In genomic region chr11:494761-495536, GRCh38 we compare ENCODE assay signal across 13 cellular contexts. TPM values are rescaled to one million over a fixed set of nuclear protein-coding genes. Genes with fewer than 3 reads are reported as not detected.
DNase-seq lines count a peak whose midpoint lies in the region; ATAC-seq and TF ChIP-seq lines count a peak whose summit lies in the region.
"Had no signal": no experiment of that assay in that cellular context is flagged by ENCODE, and none has a peak within 500 bp of the region (broad histone marks: within the 10 kb centered on the region; RNA-seq: fewer than 3 reads in every experiment).

No MANE protein-coding gene starts in this region.

- peak overlapping the region in 5 of 7 donors; percentile 57 to 84 (median 72) for H3K27ac Mint-ChIP-seq in CD14-positive monocyte
- H3K27ac Mint-ChIP-seq: stimulated activated effector memory CD8-positive, alpha-beta T cell treated with anti-CD3 and anti-CD28 coated beads, Interleukin-12 subunit alpha, Interleukin-12 subunit beta, amount 100 ng/mL, for 72 hours had no signal

- intact Hi-C loops in CD14-positive monocyte (cut with micrococcal nuclease) (no loop called here), posterior vena cava (cut with DNase I) (no loop called here)

- peaks cover 53 to 82% of the 10 kb centered on the region in 2 donors for H3K36me3 Mint-ChIP-seq in CD14-positive monocyte

- TF ChIP-seq CTCF in CD14-positive monocyte (IDR thresholded peaks at IDR 0.05) = no peak

- no peaks in the 10 kb centered on the region for H3K9me3 Mint-ChIP-seq in CD14-positive monocyte
- H3K9me3 Mint-ChIP-seq: stimulated activated effector memory CD8-positive, alpha-beta T cell treated with anti-CD3 and anti-CD28 coated beads, Interleukin-12 subunit alpha, Interleukin-12 subunit beta, amount 100 ng/mL, for 72 hours had no signal

- no peaks in the 10 kb centered on the region for H3K4me1 Mint-ChIP-seq in CD14-positive monocyte

- no peak for DNase-seq in CD14-positive monocyte (ENCODE audit: low spot score)
- DNase-seq in LHCN-M2 (ENCODE audit: low read depth) = peak; percentile 91
- peak; percentile 66 for DNase-seq in epidermal melanocyte (ENCODE audit: insufficient read length, low spot score)
- DNase-seq in occipital lobe (lab: John Stamatoyannopoulos, UW) = peak; percentile 74
- no peak for DNase-seq in posterior vena cava (ENCODE audit: low spot score)
- DNase-seq in NCI-H1092 (lab: John Stamatoyannopoulos, UW) = no peak
- DNase-seq: brain microvascular endothelial cell, NCI-H2171 treated with DMSO at 0.1 percent for 48 hours had no signal

- no peak overlapping the region for H3K4me3 Mint-ChIP-seq in CD14-positive monocyte
- H3K4me3 Mint-ChIP-seq: stimulated activated effector memory CD8-positive, alpha-beta T cell treated with anti-CD3 and anti-CD28 coated beads, Interleukin-12 subunit alpha, Interleukin-12 subunit beta, amount 100 ng/mL, for 72 hours had no signal

- no peak for ATAC-seq in HG03439 (IDR thresholded peaks at IDR 0.05; ENCODE audit: unreplicated experiment)
- no peak for ATAC-seq in activated CD4-positive, CD25-positive, alpha-beta regulatory T cell treated with anti-CD3 and anti-CD28 coated beads, Interleukin-2, amount 50 U/mL, for 24 hours
- ATAC-seq: heart left ventricle; stimulated activated effector memory CD8-positive, alpha-beta T cell treated with anti-CD3 and anti-CD28 coated beads, Interleukin-12 subunit alpha, Interleukin-12 subunit beta, amount 100 ng/mL, for 72 hours had no signal

- peaks cover 0 to 6% (median 2%) of the 10 kb centered on the region in 3 donors for H3K27me3 Mint-ChIP-seq in CD14-positive monocyte (ENCODE audit: low read depth in 3 of 3)
- H3K27me3 Mint-ChIP-seq: progenitor cell of endocrine pancreas had no signal

RNA-seq across cellular contexts. Expression of gene RNH1, which starts 12.1 kb away (rescaled TPM):
- 100 to 1,000 TPM; 443 to 445 TPM for polyA plus RNA-seq in CD14-positive monocyte
- total RNA-seq in LHCN-M2 (2014; rRNA removed) (287 and 315 TPM in 2 replicates), occipital lobe (42.1 TPM), posterior vena cava (100 to 1,000 TPM; 197 to 209 TPM)
- polyA plus RNA-seq in LHCN-M2 (2012) = 232 TPM

RNA-seq across cellular contexts. Expression of gene HRAS, which starts 40.4 kb away (rescaled TPM):
- 10 to 100 TPM; 10.1 to 10.3 TPM for polyA plus RNA-seq in CD14-positive monocyte
- total RNA-seq in LHCN-M2 (2014; rRNA removed) (58.1 and 70.7 TPM in 2 replicates), occipital lobe (27.0 TPM), posterior vena cava (10 to 100 TPM; 37.2 to 48.5 TPM)
- 151 TPM for polyA plus RNA-seq in LHCN-M2 (2012)

RNA-seq across cellular contexts. Expression of gene LRRC56, which starts 42.4 kb away (rescaled TPM):
- polyA plus RNA-seq in CD14-positive monocyte = under 1 TPM in 1 of 2 donors, not detected in 1; 0.09 TPM
- 0.17 and 0.19 TPM in 2 replicates for total RNA-seq in LHCN-M2 (2014; rRNA removed)
- 0.46 TPM for polyA plus RNA-seq in LHCN-M2 (2012)
- 1.1 TPM for total RNA-seq in occipital lobe
- total RNA-seq in posterior vena cava = under 1 TPM; 0.43 to 0.56 TPM

RNA-seq across cellular contexts. Expression of gene PTDSS2, which starts 44.9 kb away (rescaled TPM):
- polyA plus RNA-seq in CD14-positive monocyte = 10 to 100 TPM in 1 of 2 donors, 1 to 10 TPM in 1; 9.3 to 12.4 TPM
- 40.7 and 51.2 TPM in 2 replicates for total RNA-seq in LHCN-M2 (2014; rRNA removed)
- 24.6 TPM for polyA plus RNA-seq in LHCN-M2 (2012)
- 21.8 TPM for total RNA-seq in occipital lobe
- 10 to 100 TPM; 16.3 to 16.7 TPM for total RNA-seq in posterior vena cava

RNA-seq across cellular contexts. Expression of gene ANO9, which starts 53.1 kb away (rescaled TPM):
- under 1 TPM in 1 of 2 donors, not detected in 1; 0.18 TPM for polyA plus RNA-seq in CD14-positive monocyte
- total RNA-seq in LHCN-M2 (2014; rRNA removed) (not detected in 2 replicates), occipital lobe (not detected), posterior vena cava (under 1 TPM; 0.57 to 0.93 TPM)
- polyA plus RNA-seq in LHCN-M2 (2012) = not detected

Comparison
In these comparisons a context has a peak if more than half of its experiments do, and no peak if none do; other contexts are left out.
1. DNase-seq: peak in LHCN-M2 (single experiment), epidermal melanocyte (single experiment) and occipital lobe (single experiment); none in CD14-positive monocyte (single experiment), posterior vena cava (single experiment) and NCI-H1092 (single experiment).